2 cellular contexts compared by ENCODE assay signal in genomic region chr18:79309572-79310278, GRCh38.
TF ChIP-seq lines count a peak whose summit lies in the region.

No MANE protein-coding gene starts in this region.

TF ChIP-seq in HEK293, 187 proteins besides CTCF, POLR2A, EP300 and RAD21 (continued from another document):
- TF ChIP-seq ZNF518A (tag by site-specific recombination; conservative IDR thresholded peaks at IDR 0.05; ENCODE audit: low read depth) (no peak), ZNF394 (tag by site-specific recombination; IDR thresholded peaks at IDR 0.05; ENCODE audit: borderline replicate concordance) (no peak)
TF ChIP-seq in HEK293: peak in this region for 1.

TF ChIP-seq in K562, 482 proteins besides CTCF, POLR2A, EP300 and RAD21 (continued from another document):
- TF ChIP-seq REST (CRISPR knock-in tag; IDR thresholded peaks at IDR 0.05; ENCODE audit: low read depth): no peak
